19 cellular contexts compared by ENCODE assay signal in genomic region chr1:30654188-30654587, GRCh38.
"Had no signal": no experiment of that assay in that cellular context is flagged by ENCODE, and none has a peak within 500 bp of the region (broad histone marks: within the 10 kb centered on the region; RNA-seq: fewer than 3 reads in every experiment).

No MANE protein-coding gene starts in this region.

- H3K9me3 ChIP-seq: heart right ventricle, lower lobe of right lung, upper lobe of left lung had no signal

- H3K4me3 Mint-ChIP-seq: WTC11 had no signal

- H3K36me3 Mint-ChIP-seq: naive B cell had no signal

- H3K4me3 ChIP-seq: coronary artery, heart right ventricle, lower lobe of right lung, upper lobe of left lung had no signal

- H3K27ac Mint-ChIP-seq: WTC11 had no signal

- H3K27me3 ChIP-seq: upper lobe of left lung had no signal

- FAIRE-seq: astrocyte, small intestine had no signal

- H3K4me1 ChIP-seq: lower lobe of right lung had no signal

- DNase-seq: activated CD4-positive, alpha-beta T cell treated with anti-CD3 and anti-CD28 coated beads, Interleukin-2, amount 50 U/mL, for 4 hours; activated gamma-delta T cell; activated naive CD4-positive, alpha-beta T cell treated with anti-CD3 and anti-CD28 coated beads, Interleukin-2, amount 50 U/mL, for 16 hours; heart right ventricle; islet precursor cell; lower lobe of right lung; naive B cell; occipital lobe; small intestine; stimulated activated CD4-positive, alpha-beta T cell treated with anti-CD3 and anti-CD28 coated beads, Interleukin-15, amount 100 ng/mL, for 24 hours; stimulated activated naive CD4-positive, alpha-beta T cell; T-helper 9 cell; upper lobe of left lung had no signal

- H3K36me3 ChIP-seq: heart right ventricle, lower lobe of right lung, upper lobe of left lung had no signal

- H3K27ac ChIP-seq: coronary artery, epithelial cell of prostate, heart right ventricle, lower lobe of right lung, upper lobe of left lung had no signal

- ATAC-seq: heart right ventricle, left lobe of liver, lower lobe of right lung, sciatic nerve, WTC11 had no signal
